31 cellular contexts compared by ENCODE assay signal in genomic region chr14:45271858-45272537, GRCh38.
"Had no signal": no experiment of that assay in that cellular context is flagged by ENCODE, and none has a peak within 500 bp of the region (broad histone marks: within the 10 kb centered on the region; RNA-seq: fewer than 3 reads in every experiment).

No MANE protein-coding gene starts in this region.

- FAIRE-seq: islet of Langerhans had no signal

- H3K27me3 ChIP-seq: left lung, neural progenitor cell, neutrophil, stomach, testis, thyroid gland, transverse colon, upper lobe of left lung, vagina had no signal

- H2AFZ ChIP-seq: neural progenitor cell, parathyroid adenoma had no signal

- H3K4me3 ChIP-seq: left lung, lower lobe of right lung, neural progenitor cell, psoas muscle, skin epidermis, stomach, testis, thyroid gland, transverse colon, upper lobe of left lung, vagina had no signal

- DNase-seq: hypothalamus; immature natural killer cell; kidney; left colon; left lung; lower lobe of right lung; mammary epithelial cell; mesenchymal stem cell; naive B cell; natural killer cell; nephron progenitor cell; occipital lobe; psoas muscle; stimulated activated CD4-positive, alpha-beta T cell treated with anti-CD3 and anti-CD28 coated beads, Interleukin-12 subunit alpha, Interleukin-12 subunit beta, amount 100 ng/mL, for 4 hours; stimulated activated CD4-positive, alpha-beta T cell treated with anti-CD3 and anti-CD28 coated beads, Interleukin-15, amount 100 ng/mL, for 24 hours; stimulated activated CD4-positive, alpha-beta T cell treated with anti-CD3 and anti-CD28 coated beads, Interleukin-2, amount 100 ng/mL, for 24 hours; stimulated activated CD4-positive, alpha-beta T cell treated with anti-CD3 and anti-CD28 coated beads, Interleukin-4, amount 100 ng/mL, for 1 hour; stimulated activated naive B cell treated with anti-CD40 and anti-IgM and Interleukin-4, amounts not matched to agents 10 μg/mL and 1 μg/mL and 100 μg/mL, for 72 hours; stimulated activated naive CD8-positive, alpha-beta T cell treated with anti-CD3 and anti-CD28 coated beads, Interleukin-15, Interleukin-2, amounts not matched to agents 100 U/mL and 50 U/mL, for 24 hours; stomach; testis; thyroid gland; transverse colon; upper lobe of left lung had no signal

- H3K4me1 ChIP-seq: left lung, lower lobe of right lung, neural progenitor cell, parathyroid adenoma, testis, thyroid gland, transverse colon, upper lobe of left lung, vagina had no signal

- H3K9ac ChIP-seq: neural progenitor cell, parathyroid adenoma had no signal

- H3K4me2 ChIP-seq: neural progenitor cell had no signal

- H3K27ac ChIP-seq: left lung, lower lobe of right lung, neural progenitor cell, neutrophil, parathyroid adenoma, psoas muscle, skin epidermis, stomach, testis, thyroid gland, transverse colon, upper lobe of left lung, vagina had no signal

- H3K36me3 ChIP-seq: left lung, lower lobe of right lung, neural progenitor cell, neutrophil, stomach, thyroid gland, transverse colon, upper lobe of left lung, vagina had no signal

- H3K79me2 ChIP-seq: parathyroid adenoma had no signal

- H3K9me3 ChIP-seq: left lung, lower lobe of right lung, neutrophil, psoas muscle, stomach, testis, thyroid gland, transverse colon, upper lobe of left lung, vagina had no signal

- ATAC-seq: left colon; left lung; lower lobe of right lung; natural killer cell; psoas muscle; sciatic nerve; stimulated activated naive CD8-positive, alpha-beta T cell treated with anti-CD3 and anti-CD28 coated beads, Interleukin-15, Interleukin-2, amounts not matched to agents 100 U/mL and 50 U/mL, for 24 hours had no signal
